ENCODE assay signal across 8 cellular contexts in genomic region chr11:73307323-73308002, GRCh38. TPM values are rescaled to one million over a fixed set of nuclear protein-coding genes. Genes with fewer than 3 reads are reported as not detected.
DNase-seq lines count a peak whose midpoint lies in the region; ATAC-seq and TF ChIP-seq lines count a peak whose summit lies in the region.

No MANE protein-coding gene starts in this region.

- H3K36me3 ChIP-seq in A673 (ENCODE audit: insufficient read depth, low read length, poor library complexity, severe bottlenecking) (no peaks in the 10 kb centered on the region), kidney epithelial cell (ENCODE audit: control insufficient read depth, insufficient read depth, low read length) (no peaks in the 10 kb centered on the region)

- no TSS peak for BruUV-seq in A673 (replicated peaks; lab: Mats Ljungman, UMichigan)

- H3K4me3 ChIP-seq in A673 (ENCODE audit: low read depth, low read length, poor library complexity, severe bottlenecking) (peak overlapping the region; percentile 72), kidney epithelial cell (ENCODE audit: low read depth, low read length) (peak overlapping the region; percentile 75)

- H3K27ac ChIP-seq in A673 (ENCODE audit: low read depth, low read length, poor library complexity, severe bottlenecking), result peak overlapping the region; percentile 83

- no peaks in the 10 kb centered on the region for H3K9me3 ChIP-seq in A673 (ENCODE audit: low read depth, low read length, poor library complexity, severe bottlenecking)

- intact Hi-C loops in A673 (cut with micrococcal nuclease; ENCODE audit: unreplicated experiment), result loop anchor here (1.0 kb wide), 2 partner anchors 28 to 86 kb away; no protein-coding TSS in a partner anchor

- CTCF ChIA-PET in A673 (lab: Charles Lee), result interaction anchor here (0.6 to 2.6 kb wide), 15 partner anchors 10 to 1934 kb away, joined by 3 to 60 read pairs (median 5); no protein-coding TSS in a partner anchor

- peak; percentile 100 for DNase-seq in A673 (ENCODE audit: low spot score)
- peak; percentile 95 for DNase-seq in NCI-H226
- DNase-seq in cerebellum (ENCODE audit: low spot score), result peak; percentile 88
- peak; percentile 95 for DNase-seq in kidney epithelial cell (ENCODE audit: low read depth)
- DNase-seq in stimulated activated CD4-positive, alpha-beta T cell treated with anti-CD3 and anti-CD28 coated beads, Interleukin-15, amount 100 ng/mL, for 24 hours, result peak; percentile 96

- ATAC-seq in GM18868 (IDR thresholded peaks at IDR 0.05; ENCODE audit: unreplicated experiment) (peak; percentile 67), HG03159 (IDR thresholded peaks at IDR 0.05; ENCODE audit: unreplicated experiment) (peak; percentile 57)
- ATAC-seq in activated CD4-positive, CD25-positive, alpha-beta regulatory T cell treated with anti-CD3 and anti-CD28 coated beads, Interleukin-2, amount 50 U/mL, for 24 hours, result peak; percentile 76 to 78

- POLR2A ChIA-PET in A673 (lab: Charles Lee; ENCODE audit: low non-redundant PET), result interaction anchor here (0.6 to 0.8 kb wide), 5 partner anchors 10 to 453 kb away, joined by 4 to 10 read pairs (median 7); partner anchors contain the start of genes FAM168A and RAB6A

- H3K4me1 ChIP-seq in A673 (ENCODE audit: insufficient read depth, low read length, poor library complexity, severe bottlenecking), result peaks cover 24% of the 10 kb centered on the region

- TF ChIP-seq CTCF in A673 (conservative IDR thresholded peaks at IDR 0.05; ENCODE audit: low read depth, low read length) (peak; percentile 98), kidney epithelial cell (IDR thresholded peaks at IDR 0.05; ENCODE audit: insufficient read depth, low read length, poor library complexity, severe bottlenecking) (peak; percentile 80)

- H3K27me3 ChIP-seq in A673 (replicated peaks; ENCODE audit: insufficient read depth, low read depth, low read length, poor library complexity) (no peaks in the 10 kb centered on the region), kidney epithelial cell (ENCODE audit: control insufficient read depth, insufficient read depth, low read length) (no peaks in the 10 kb centered on the region)

RNA-seq across cellular contexts. Expression of gene ARHGEF17, which starts 0.6 kb away (rescaled TPM):
- 24.0 and 32.0 TPM in 2 replicates for total RNA-seq in A673 (2021)
- 33.0 TPM for total RNA-seq in cerebellum
- 25.5 and 31.1 TPM in 2 replicates for total RNA-seq in kidney epithelial cell

RNA-seq across cellular contexts. Expression of gene P2RY6, which starts 35.3 kb away (rescaled TPM):
- 0.43 TPM in 1 of 2 replicates, not detected in the other for total RNA-seq in A673 (2021)
- total RNA-seq in cerebellum, result 0.27 TPM
- total RNA-seq in kidney epithelial cell, result 4.5 and 6.1 TPM in 2 replicates

Comparison
In these comparisons a context has a peak if more than half of its experiments do, and no peak if none do; other contexts are left out.
1. Peak in every context shown above with its lines: DNase-seq, ATAC-seq, H3K4me3 ChIP-seq and H3K27ac ChIP-seq.